In genomic region chr1:108695515-108695914, GRCh38 we compare ENCODE assay signal across 1 cellular context.
TF ChIP-seq lines count a peak whose summit lies in the region.

No MANE protein-coding gene starts in this region.

TF ChIP-seq in HepG2, 621 proteins besides CTCF, POLR2A, EP300 and RAD21:
- no peak for TF ChIP-seq CHD2 (IDR thresholded peaks at IDR 0.05; ENCODE audit: low read depth, low read length)
- no peak for TF ChIP-seq ZGPAT (CRISPR knock-in tag; IDR thresholded peaks at IDR 0.05)
- no peak for TF ChIP-seq HNF1B (CRISPR knock-in tag; IDR thresholded peaks at IDR 0.05)
- no peak for TF ChIP-seq JUNB (CRISPR knock-in tag; IDR thresholded peaks at IDR 0.05; ENCODE audit: borderline replicate concordance)
- no peak for TF ChIP-seq ZNF512 (CRISPR knock-in tag; IDR thresholded peaks at IDR 0.05)
- no peak for TF ChIP-seq ATF3 (CRISPR knock-in tag; IDR thresholded peaks at IDR 0.05)
- no peak for TF ChIP-seq NCOA1 (CRISPR knock-in tag; IDR thresholded peaks at IDR 0.05)
- no peak for TF ChIP-seq ZBTB2 (CRISPR knock-in tag; IDR thresholded peaks at IDR 0.05; ENCODE audit: low read depth)
- no peak for TF ChIP-seq ZSCAN9 (CRISPR knock-in tag; IDR thresholded peaks at IDR 0.05; ENCODE audit: borderline replicate concordance)
- TF ChIP-seq NFYC (CRISPR knock-in tag; IDR thresholded peaks at IDR 0.05) = no peak
- TF ChIP-seq ZNF235 (CRISPR knock-in tag; IDR thresholded peaks at IDR 0.05; ENCODE audit: borderline replicate concordance) = no peak
TF ChIP-seq in HepG2: peak in this region for 0.
